28 cellular contexts compared by ENCODE assay signal in genomic region chr15:95439812-95440380, GRCh38.
DNase-seq lines count a peak whose midpoint lies in the region; ATAC-seq, FAIRE-seq and TF ChIP-seq lines count a peak whose summit lies in the region.
"Had no signal": no experiment of that assay in that cellular context is flagged by ENCODE, and none has a peak within 500 bp of the region (broad histone marks: within the 10 kb centered on the region; RNA-seq: fewer than 3 reads in every experiment).

No MANE protein-coding gene starts in this region.

- no peak for ATAC-seq in gastrocnemius medialis
- ATAC-seq: stimulated activated naive CD8-positive, alpha-beta T cell treated with anti-CD3 and anti-CD28 coated beads, Interleukin-15, Interleukin-2, amounts not matched to agents 100 U/mL and 50 U/mL, for 24 hours had no signal

- TF ChIP-seq CTCF in gastrocnemius medialis (IDR thresholded peaks at IDR 0.05 in 4 of 5, conservative IDR thresholded peaks at IDR 0.05 in 1 of 5) (no peak), osteocyte (IDR thresholded peaks at IDR 0.05) (no peak), nephron progenitor cell (IDR thresholded peaks at IDR 0.05) (no peak)

- no peaks in the 10 kb centered on the region for H3K27me3 Mint-ChIP-seq in osteocyte (ENCODE audit: unreplicated experiment)
- no peaks in the 10 kb centered on the region for H3K27me3 Mint-ChIP-seq in nephron progenitor cell (ENCODE audit: low read depth, poor library complexity)

- WGBS in adipose tissue, 3 donors, result 56 to 81% (median 73%) methylated on average over 4 of the region's 4 CpGs

- peaks cover 7% of the 10 kb centered on the region for H3K9me3 Mint-ChIP-seq in osteocyte (ENCODE audit: unreplicated experiment)
- H3K9me3 Mint-ChIP-seq in nephron progenitor cell, result peaks cover 7% of the 10 kb centered on the region
- H3K9me3 Mint-ChIP-seq: H9 had no signal

- no peaks in the 10 kb centered on the region for H3K27me3 ChIP-seq in gastrocnemius medialis
- H3K27me3 ChIP-seq: SJSA1, transverse colon had no signal

- H3K36me3 ChIP-seq in gastrocnemius medialis, result no peaks in the 10 kb centered on the region
- H3K36me3 ChIP-seq: prostate gland, SJSA1, transverse colon had no signal

- in situ Hi-C loops in gastrocnemius medialis (cut with MboI; ENCODE audit: low sequenced_read_pairs in 4 of 4), result no loop called here
- in situ Hi-C loops in G401 (cut with HindIII; ENCODE audit: low sequenced_read_pairs), result no loop called here

- no peak for TF ChIP-seq POLR2A in gastrocnemius medialis (IDR thresholded peaks at IDR 0.05)

- peak overlapping the region; percentile 34 for H3K27ac ChIP-seq in adipose tissue (ENCODE audit: low read depth, low read length)
- peak overlapping the region; percentile 24 to 53 (median 48) for H3K27ac ChIP-seq in gastrocnemius medialis
- H3K27ac ChIP-seq: C4-2B, prostate gland, SJSA1, transverse colon had no signal

- H3K36me3 Mint-ChIP-seq in osteocyte (ENCODE audit: unreplicated experiment) (no peaks in the 10 kb centered on the region), nephron progenitor cell (ENCODE audit: low read depth) (peaks cover 13% of the 10 kb centered on the region)

- no peak for FAIRE-seq in frontal cortex (lab: Jason Lieb, UNC)
- FAIRE-seq: bronchial epithelial cell, endometrium, HTR-8/SVneo, RCC 7860 had no signal

- no peak overlapping the region for H3K4me3 ChIP-seq in gastrocnemius medialis
- H3K4me3 ChIP-seq: prostate gland, SJSA1, transverse colon had no signal

- H3K4me1 Mint-ChIP-seq in osteocyte (ENCODE audit: unreplicated experiment) (no peaks in the 10 kb centered on the region), nephron progenitor cell (peaks cover 23% of the 10 kb centered on the region)
- H3K4me1 Mint-ChIP-seq: H9, neural crest cell had no signal

- H3K9me3 ChIP-seq in gastrocnemius medialis, result no peaks in the 10 kb centered on the region
- H3K9me3 ChIP-seq: prostate gland, SJSA1, transverse colon had no signal

- DNase-seq in HCEC 1CT (peak; percentile 9), fibroblast of peridontal ligament (ENCODE audit: extremely low read depth) (peak; percentile 78), gastrocnemius medialis (no peak), osteocyte (ENCODE audit: extremely low spot score, unreplicated experiment) (no peak), nephron progenitor cell (no peak), frontal cortex (ENCODE audit: low spot score in 2 of 2) (no peak), G401 (ENCODE audit: low spot score) (no peak)
- DNase-seq: activated CD4-positive, alpha-beta T cell treated with anti-CD3 and anti-CD28 coated beads for 1 hour; activated CD8-positive, alpha-beta memory T cell treated with anti-CD3 and anti-CD28 coated beads for 24 hours; activated T-cell treated with anti-CD3 and anti-CD28 coated beads, Interleukin-2, amount 50 U/mL, for 1 hour; amniotic stem cell; Calu3; H9; NCI-H1694 treated with DMSO at 0.1 percent for 48 hours; NCI-H2171 treated with DMSO at 0.1 percent for 48 hours; NCI-H526; stimulated activated CD4-positive, alpha-beta T cell treated with anti-CD3 and anti-CD28 coated beads, Interleukin-4, amount 100 ng/mL, for 4 hours; stimulated activated naive CD8-positive, alpha-beta T cell treated with anti-CD3 and anti-CD28 coated beads, Interleukin-15, Interleukin-2, amounts not matched to agents 100 U/mL and 50 U/mL, for 24 hours; transverse colon had no signal

- H3K27ac Mint-ChIP-seq in osteocyte (ENCODE audit: unreplicated experiment), result no peak overlapping the region
- H3K27ac Mint-ChIP-seq in nephron progenitor cell, result no peak overlapping the region
- H3K27ac Mint-ChIP-seq: H9 had no signal

- intact Hi-C loops in gastrocnemius medialis (cut with DNase I; ENCODE audit: low total_unique reads), result loop anchor here (10.0 kb wide), 1 partner anchor 905 kb away; no protein-coding TSS in a partner anchor

- H3K4me1 ChIP-seq in gastrocnemius medialis, result peaks cover 0 to 4% of the 10 kb centered on the region in 2 donors
- H3K4me1 ChIP-seq: prostate gland, SJSA1, transverse colon had no signal

- no peak overlapping the region for H3K4me3 Mint-ChIP-seq in osteocyte (ENCODE audit: unreplicated experiment)
- H3K4me3 Mint-ChIP-seq in nephron progenitor cell, result no peak overlapping the region
- H3K4me3 Mint-ChIP-seq: H9, neural crest cell had no signal

Comparison
In these comparisons a context has a peak if more than half of its experiments do, and no peak if none do; other contexts are left out.
1. DNase-seq: peak in HCEC 1CT (single experiment) and fibroblast of peridontal ligament (single experiment); none in gastrocnemius medialis (0 of 2), osteocyte (single experiment), nephron progenitor cell (single experiment), frontal cortex (0 of 2) and G401 (single experiment).